Comparison of ENCODE assay signal across 11 cellular contexts in the genomic region with DNA sequence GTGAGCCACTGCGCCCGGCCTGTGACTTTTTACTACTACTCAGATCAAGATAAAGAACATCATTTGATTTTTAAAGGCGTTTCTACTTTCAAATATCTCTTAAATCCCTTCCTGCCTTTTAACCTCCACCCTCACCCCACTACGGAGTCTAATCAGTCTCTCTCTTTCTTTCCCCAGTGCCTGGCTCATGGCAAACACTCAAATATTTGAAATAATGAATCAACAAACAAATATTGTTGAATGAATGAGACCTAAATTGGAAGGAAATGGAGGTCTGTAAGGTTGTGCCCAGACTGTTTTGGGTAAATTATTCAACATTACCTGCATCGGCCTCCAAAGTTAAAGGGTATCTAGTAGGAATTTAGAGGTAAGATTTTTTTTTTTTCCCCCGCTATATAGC. TPM values are rescaled to one million over a fixed set of nuclear protein-coding genes. Genes with fewer than 3 reads are reported as not detected.
DNase-seq lines count a peak whose midpoint lies in the region; ATAC-seq and TF ChIP-seq lines count a peak whose summit lies in the region.
"Had no signal": no experiment of that assay in that cellular context is flagged by ENCODE, and none has a peak within 500 bp of the region (broad histone marks: within the 10 kb centered on the region; RNA-seq: fewer than 3 reads in every experiment).

No MANE protein-coding gene starts in this region.

- H3K27ac ChIP-seq in heart right ventricle (peak overlapping the region in 6 of 10 donors; percentile 80 to 91 (median 84)), SK-N-MC (no peak overlapping the region)

- H3K4me1 Mint-ChIP-seq in mesothelial cell of epicardium (peaks cover 34% of the 10 kb centered on the region), type B pancreatic cell (ENCODE audit: unreplicated experiment) (peaks cover 26% of the 10 kb centered on the region)

- peaks cover 0 to 33% (median 16%) of the 10 kb centered on the region in 7 donors for H3K27me3 ChIP-seq in heart right ventricle

- H3K36me3 ChIP-seq in heart right ventricle (no peaks in the 10 kb centered on the region), SK-N-MC (ENCODE audit: insufficient read depth, low read length) (no peaks in the 10 kb centered on the region)
- H3K36me3 ChIP-seq: gastroesophageal sphincter, tibial artery had no signal

- DNase-seq in heart right ventricle (no peak), cardiac septum (ENCODE audit: low spot score) (no peak), SK-N-MC (ENCODE audit: low read depth, low spot score) (no peak), mesothelial cell of epicardium (ENCODE audit: low spot score in 2 of 2, unreplicated experiment in 2 of 2) (no peak), type B pancreatic cell (ENCODE audit: extremely low spot score, unreplicated experiment) (no peak), NCI-H2081 treated with DMSO at 0.1 percent for 48 hours (lab: John Stamatoyannopoulos, UW) (no peak), MV-4-11 (lab: John Stamatoyannopoulos, UW) (no peak)
- DNase-seq: KG1 had no signal

- no peaks in the 10 kb centered on the region for H3K9me3 ChIP-seq in heart right ventricle
- no peaks in the 10 kb centered on the region for H3K9me3 ChIP-seq in SK-N-MC (ENCODE audit: low read depth, low read length)
- H3K9me3 ChIP-seq: gastroesophageal sphincter, tibial artery had no signal

- H3K27ac Mint-ChIP-seq in mesothelial cell of epicardium = no peak overlapping the region
- H3K27ac Mint-ChIP-seq in type B pancreatic cell = no peak overlapping the region

- no peaks in the 10 kb centered on the region for H3K9me3 Mint-ChIP-seq in mesothelial cell of epicardium
- H3K9me3 Mint-ChIP-seq in type B pancreatic cell = no peaks in the 10 kb centered on the region

- peaks cover 50% of the 10 kb centered on the region for H3K27me3 Mint-ChIP-seq in mesothelial cell of epicardium (ENCODE audit: low read depth)
- H3K27me3 Mint-ChIP-seq in type B pancreatic cell = peaks cover 45% of the 10 kb centered on the region

- no peak for ATAC-seq in heart right ventricle
- no peak for ATAC-seq in GM19455 (IDR thresholded peaks at IDR 0.05; ENCODE audit: unreplicated experiment)

- no peak overlapping the region for H3K9ac ChIP-seq in SK-N-MC (ENCODE audit: insufficient read length)

- WGBS in heart right ventricle, 2 donors = 58 to 62% methylated on average over 6 of the region's 6 CpGs

- H3K4me3 ChIP-seq in heart right ventricle = peak overlapping the region in 5 of 10 donors; percentile 46 to 60 (median 57)
- peak overlapping the region; percentile 94 for H3K4me3 ChIP-seq in SK-N-MC

- TF ChIP-seq CTCF in heart right ventricle (IDR thresholded peaks at IDR 0.05) (no peak), mesothelial cell of epicardium (IDR thresholded peaks at IDR 0.05; ENCODE audit: unreplicated experiment) (no peak), type B pancreatic cell (conservative IDR thresholded peaks at IDR 0.05) (no peak)

- H3K4me3 Mint-ChIP-seq in mesothelial cell of epicardium (peak overlapping the region; percentile 15), type B pancreatic cell (peak overlapping the region; percentile 59)

- peaks cover 18 to 51% (median 44%) of the 10 kb centered on the region in 9 donors for H3K4me1 ChIP-seq in heart right ventricle

- H3K36me3 Mint-ChIP-seq in mesothelial cell of epicardium (no peaks in the 10 kb centered on the region), type B pancreatic cell (no peaks in the 10 kb centered on the region)

- intact Hi-C loops in heart right ventricle (cut with DNase I) = loop anchor here in 5 of 10 donors (10.0 kb wide), 2 partner anchors 312 to 592 kb away; partner anchors contain the start of genes HOXB7 (in 5 of the 5) and HOXB8 (in 5 of the 5)
- intact Hi-C loops in cardiac septum (cut with DNase I) = loop anchor here (10.0 kb wide), 1 partner anchor 592 kb away; the partner anchor contains the start of genes HOXB7 and HOXB8

RNA-seq across cellular contexts. Expression of gene COPZ2, which starts 14.7 kb away (rescaled TPM):
- 10 to 100 TPM; 45.3 to 67.3 (median 60.7) TPM for total RNA-seq in heart right ventricle
- 10 to 100 TPM; 17.5 to 54.1 TPM for polyA plus RNA-seq in heart right ventricle
- total RNA-seq in cardiac septum = 78.6 TPM
- total RNA-seq in mesothelial cell of epicardium = 28.2 to 31.8 TPM (median 30.7 TPM) in 3 replicates
- 1.9 and 5.7 TPM in 2 replicates for total RNA-seq in type B pancreatic cell (ENCODE audit: low replicate concordance)

RNA-seq across cellular contexts. Expression of gene NFE2L1, which starts 25.3 kb away (rescaled TPM):
- 1,000 to 10,000 TPM in 1 of 10 donors, 100 to 1,000 TPM in 9; 443 to 1,033 (median 704) TPM for total RNA-seq in heart right ventricle
- polyA plus RNA-seq in heart right ventricle = 100 to 1,000 TPM; 108 to 251 TPM
- total RNA-seq in cardiac septum = 604 TPM
- total RNA-seq in mesothelial cell of epicardium = 134 to 137 TPM (median 136 TPM) in 3 replicates
- 99.1 and 111 TPM in 2 replicates for total RNA-seq in type B pancreatic cell (ENCODE audit: low replicate concordance)

RNA-seq across cellular contexts. Expression of gene CDK5RAP3, which starts 52.0 kb away (rescaled TPM):
- 10 to 100 TPM; 44.0 to 71.2 (median 62.3) TPM for total RNA-seq in heart right ventricle
- 100 to 1,000 TPM in 1 of 2 donors, 10 to 100 TPM in 1; 69.9 to 143 TPM for polyA plus RNA-seq in heart right ventricle
- total RNA-seq in cardiac septum = 58.2 TPM
- 231 to 251 TPM (median 236 TPM) in 3 replicates for total RNA-seq in mesothelial cell of epicardium
- 187 and 217 TPM in 2 replicates for total RNA-seq in type B pancreatic cell (ENCODE audit: low replicate concordance)
